ENCODE assay signal across 31 cellular contexts in genomic region chr4:5237086-5237485, GRCh38.
"Had no signal": no experiment of that assay in that cellular context is flagged by ENCODE, and none has a peak within 500 bp of the region (broad histone marks: within the 10 kb centered on the region; RNA-seq: fewer than 3 reads in every experiment).

No MANE protein-coding gene starts in this region.

- H3K27me3 ChIP-seq: body of pancreas, breast epithelium, MG63, Peyer's patch, SJSA1 had no signal

- H3K27ac ChIP-seq: body of pancreas, Peyer's patch, SJSA1 had no signal

- H3K4me2 ChIP-seq: SK-N-SH had no signal

- H3K36me3 Mint-ChIP-seq: activated naive CD4-positive, alpha-beta T cell treated with anti-CD3 and anti-CD28 coated beads, Interleukin-2, amount 50 U/mL, for 24 hours; activated naive CD8-positive, alpha-beta T cell treated with anti-CD3 and anti-CD28 coated beads, Interleukin-2, amount 10 ng/mL, durations not matched to agents 7 days and 5 days had no signal

- H3K4me1 Mint-ChIP-seq: activated CD4-positive, alpha-beta T cell treated with anti-CD3 and anti-CD28 coated beads for 36 hours; activated CD4-positive, alpha-beta T cell treated with anti-CD3 and anti-CD28 coated beads, Interleukin-2, amount 10 ng/mL, durations not matched to agents 7 days and 5 days; activated naive CD4-positive, alpha-beta T cell treated with anti-CD3 and anti-CD28 coated beads, Interleukin-2, amount 50 U/mL, for 24 hours; activated naive CD8-positive, alpha-beta T cell treated with anti-CD3 and anti-CD28 coated beads, Interleukin-2, amount 10 ng/mL, durations not matched to agents 7 days and 5 days had no signal

- H3K36me3 ChIP-seq: breast epithelium, MG63, Peyer's patch, SJSA1 had no signal

- ATAC-seq: activated CD4-positive, alpha-beta T cell treated with anti-CD3 and anti-CD28 coated beads for 36 hours; activated CD4-positive, CD25-positive, alpha-beta regulatory T cell treated with anti-CD3 and anti-CD28 coated beads, Interleukin-2, amount 50 U/mL, for 24 hours; activated CD8-positive, alpha-beta T cell treated with anti-CD3 and anti-CD28 coated beads, Interleukin-2, amount 10 ng/mL, durations not matched to agents 7 days and 5 days; body of pancreas; PC-3 had no signal

- H3K4me1 ChIP-seq: body of pancreas, breast epithelium, Peyer's patch, SJSA1 had no signal

- H3K4me3 ChIP-seq: body of pancreas, breast epithelium, MG63, Peyer's patch, SJSA1 had no signal

- H3K9me3 Mint-ChIP-seq: activated naive CD4-positive, alpha-beta T cell treated with anti-CD3 and anti-CD28 coated beads, Interleukin-2, amount 50 U/mL, for 24 hours; activated T-cell treated with anti-CD3 and anti-CD28 coated beads, Interleukin-2, amount 50 U/mL, for 24 hours; activated T-helper 2 cell treated with anti-CD3 and anti-CD28 coated beads, Interferon-gamma antibody, Interleukin-2, Interleukin-4, amounts not matched to agents 10 μg/mL and 5 μg/mL and 100 μg/mL, durations not matched to agents 14 hours and 24 hours and 36 hours; T-helper 1 cell treated with Interleukin-12 subunit alpha and Interleukin-12 subunit beta and Interleukin-4 antibody, amounts not matched to agents 30 μg/mL and 1 μg/mL, for 36 hours; T-helper 2 cell treated with Interferon-gamma antibody and Interleukin-4, amounts not matched to agents 5 μg/mL and 100 μg/mL, for 36 hours had no signal

- DNase-seq: activated CD4-positive, alpha-beta T cell treated with anti-CD3 and anti-CD28 coated beads for 36 hours; activated CD4-positive, alpha-beta T cell treated with anti-CD3 and anti-CD28 coated beads, Interleukin-2, amount 10 ng/mL, durations not matched to agents 7 days and 5 days; activated CD4-positive, alpha-beta T cell treated with anti-CD3 and anti-CD28 coated beads, Interleukin-2, amount 50 U/mL, for 48 hours; activated CD8-positive, alpha-beta T cell treated with anti-CD3 and anti-CD28 coated beads, Interleukin-2, amount 10 ng/mL, durations not matched to agents 7 days and 5 days; activated gamma-delta T cell; activated naive CD4-positive, alpha-beta T cell treated with Interleukin-2 at 50 U/mL for 16 hours; activated naive CD8-positive, alpha-beta T cell treated with anti-CD3 and anti-CD28 coated beads, Interleukin-2, amount 10 ng/mL, durations not matched to agents 7 days and 5 days; activated T-cell treated with anti-CD3 and anti-CD28 coated beads, Interleukin-2, amount 50 U/mL, for 24 hours; amygdala; body of pancreas; Kasumi-1; MG63; NCI-H1048; NCI-H1436 treated with DMSO at 0.1 percent for 48 hours; NCI-H1694 treated with DMSO at 0.1 percent for 48 hours; NCI-H2029; NCI-H510A treated with DMSO at 0.1 percent for 48 hours; NCI-H526 treated with DMSO at 0.1 percent for 48 hours; NCI-H774; PC-3; Peyer's patch; RPMI8226; SHP77 treated with DMSO at 0.1 percent for 48 hours; SK-N-SH had no signal

- H3K4me3 Mint-ChIP-seq: activated CD4-positive, alpha-beta T cell treated with anti-CD3 and anti-CD28 coated beads for 36 hours; activated CD4-positive, alpha-beta T cell treated with anti-CD3 and anti-CD28 coated beads, Interleukin-2, amount 10 ng/mL, durations not matched to agents 7 days and 5 days; activated CD8-positive, alpha-beta T cell treated with anti-CD3 and anti-CD28 coated beads, Interleukin-2, amount 10 ng/mL, durations not matched to agents 7 days and 5 days; activated naive CD4-positive, alpha-beta T cell treated with anti-CD3 and anti-CD28 coated beads, Interleukin-2, amount 50 U/mL, for 24 hours; activated naive CD8-positive, alpha-beta T cell treated with anti-CD3 and anti-CD28 coated beads, Interleukin-2, amount 10 ng/mL, durations not matched to agents 7 days and 5 days; activated T-cell treated with anti-CD3 and anti-CD28 coated beads, Interleukin-2, amount 50 U/mL, for 24 hours; T-helper 1 cell treated with Interleukin-12 subunit alpha and Interleukin-12 subunit beta and Interleukin-4 antibody, amounts not matched to agents 30 μg/mL and 1 μg/mL, for 36 hours; T-helper 2 cell treated with Interferon-gamma antibody and Interleukin-4, amounts not matched to agents 5 μg/mL and 100 μg/mL, for 36 hours had no signal

- H3K27ac Mint-ChIP-seq: activated CD4-positive, alpha-beta T cell treated with anti-CD3 and anti-CD28 coated beads for 36 hours; activated CD4-positive, alpha-beta T cell treated with anti-CD3 and anti-CD28 coated beads, Interleukin-2, amount 10 ng/mL, durations not matched to agents 7 days and 5 days; activated CD8-positive, alpha-beta T cell treated with anti-CD3 and anti-CD28 coated beads, Interleukin-2, amount 10 ng/mL, durations not matched to agents 7 days and 5 days; activated naive CD4-positive, alpha-beta T cell treated with anti-CD3 and anti-CD28 coated beads, Interleukin-2, amount 50 U/mL, for 24 hours; activated naive CD8-positive, alpha-beta T cell treated with anti-CD3 and anti-CD28 coated beads, Interleukin-2, amount 10 ng/mL, durations not matched to agents 7 days and 5 days; activated T-cell treated with anti-CD3 and anti-CD28 coated beads, Interleukin-2, amount 50 U/mL, for 24 hours; activated T-helper 2 cell treated with anti-CD3 and anti-CD28 coated beads, Interferon-gamma antibody, Interleukin-2, Interleukin-4, amounts not matched to agents 10 μg/mL and 5 μg/mL and 100 μg/mL, durations not matched to agents 14 hours and 24 hours and 36 hours; T-helper 1 cell treated with Interleukin-12 subunit alpha and Interleukin-12 subunit beta and Interleukin-4 antibody, amounts not matched to agents 30 μg/mL and 1 μg/mL, for 36 hours; T-helper 2 cell treated with Interferon-gamma antibody and Interleukin-4, amounts not matched to agents 5 μg/mL and 100 μg/mL, for 36 hours had no signal

- H3K9me2 ChIP-seq: SK-N-SH had no signal

- H3K27me3 Mint-ChIP-seq: activated CD4-positive, alpha-beta T cell treated with anti-CD3 and anti-CD28 coated beads for 36 hours; activated CD4-positive, alpha-beta T cell treated with anti-CD3 and anti-CD28 coated beads, Interleukin-2, amount 10 ng/mL, durations not matched to agents 7 days and 5 days; activated naive CD4-positive, alpha-beta T cell treated with anti-CD3 and anti-CD28 coated beads, Interleukin-2, amount 50 U/mL, for 24 hours; activated naive CD8-positive, alpha-beta T cell treated with anti-CD3 and anti-CD28 coated beads, Interleukin-2, amount 10 ng/mL, durations not matched to agents 7 days and 5 days; activated T-cell treated with anti-CD3 and anti-CD28 coated beads, Interleukin-2, amount 50 U/mL, for 24 hours had no signal

- H3K9me3 ChIP-seq: body of pancreas, breast epithelium, MG63, Peyer's patch, SJSA1, SK-N-SH had no signal
